Comparison of ENCODE assay signal across 1 cellular context in the genomic region with DNA sequence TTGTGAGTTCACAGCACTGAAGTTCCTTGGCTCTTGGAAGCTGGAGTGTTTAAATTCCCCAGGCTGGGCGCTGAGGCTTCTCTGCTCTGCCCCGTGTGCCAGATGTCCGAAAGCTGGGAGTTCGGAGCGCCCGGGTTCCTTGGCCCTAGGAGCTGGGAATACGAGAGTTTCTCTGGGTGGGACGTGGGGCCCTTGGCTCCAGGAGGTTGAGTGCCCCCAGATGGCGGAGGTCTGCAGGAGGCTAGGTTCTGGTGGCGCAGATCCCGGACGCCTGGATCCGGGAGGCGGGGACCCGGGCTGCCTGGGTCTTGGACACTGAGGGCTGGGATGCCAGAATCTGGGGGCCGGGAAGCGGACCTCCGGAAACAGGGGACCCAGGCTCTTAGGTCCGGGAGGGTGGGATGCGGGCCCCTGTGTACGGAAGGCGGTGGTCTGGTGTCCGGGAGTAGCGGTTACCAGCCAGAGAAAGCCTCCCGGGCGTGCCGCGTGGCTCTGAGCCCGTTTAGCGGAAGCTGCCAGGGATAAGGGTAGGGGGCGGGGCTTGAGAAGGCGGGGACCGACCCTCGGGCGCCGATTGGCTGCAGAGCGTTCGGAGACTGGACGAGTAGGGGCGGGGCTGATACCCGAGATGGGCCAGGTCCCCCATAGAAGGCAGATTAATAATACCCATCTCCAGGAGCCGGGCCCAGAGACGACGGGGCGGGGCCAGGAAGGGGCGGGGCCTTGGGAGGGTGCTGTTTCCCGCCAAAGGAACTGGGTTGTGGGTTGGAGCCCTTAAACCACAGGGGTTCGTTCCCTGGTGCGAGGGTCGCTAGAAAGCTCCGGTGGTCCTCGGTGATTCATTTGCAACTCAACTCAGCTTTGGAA.
A peak's percentile ranks its signal among the peaks of the same experiment; 100 is the strongest.
TF ChIP-seq lines count a peak whose summit lies in the region.

SLC1A5 (minus strand) TSS at position 494 of the 867 bp plus-strand sequence. CDS start 629 bp downstream, outside the sequence.

TF ChIP-seq in HepG2, 621 proteins besides CTCF, POLR2A, EP300 and RAD21 (continued from another document and continues in another):
- TF ChIP-seq PBX2 (CRISPR knock-in tag; IDR thresholded peaks at IDR 0.05): no peak
- TF ChIP-seq ZNF83 (CRISPR knock-in tag; IDR thresholded peaks at IDR 0.05; ENCODE audit: borderline replicate concordance): no peak
- no peak for TF ChIP-seq ZNF253 (CRISPR knock-in tag; IDR thresholded peaks at IDR 0.05; ENCODE audit: borderline replicate concordance)
- TF ChIP-seq NRL (CRISPR knock-in tag; IDR thresholded peaks at IDR 0.05; ENCODE audit: borderline replicate concordance): peak; percentile 83; the same call in 1 of the 2 replicates
- peak; percentile 70 for TF ChIP-seq HDAC1 (CRISPR knock-in tag; IDR thresholded peaks at IDR 0.05)
- peak; percentile 25; the same call in 1 of the 2 replicates for TF ChIP-seq GABPA (IDR thresholded peaks at IDR 0.05; ENCODE audit: low read depth, low read length)
- peak; percentile 74 for TF ChIP-seq GABPA (CRISPR knock-in tag; IDR thresholded peaks at IDR 0.05; ENCODE audit: low read depth)
- no peak for TF ChIP-seq NR2F6 (IDR thresholded peaks at IDR 0.05)
- peak; percentile 19; the same call in 1 of the 2 replicates for TF ChIP-seq NR2F6 (CRISPR knock-in tag; IDR thresholded peaks at IDR 0.05)
- TF ChIP-seq, protein P1, sequence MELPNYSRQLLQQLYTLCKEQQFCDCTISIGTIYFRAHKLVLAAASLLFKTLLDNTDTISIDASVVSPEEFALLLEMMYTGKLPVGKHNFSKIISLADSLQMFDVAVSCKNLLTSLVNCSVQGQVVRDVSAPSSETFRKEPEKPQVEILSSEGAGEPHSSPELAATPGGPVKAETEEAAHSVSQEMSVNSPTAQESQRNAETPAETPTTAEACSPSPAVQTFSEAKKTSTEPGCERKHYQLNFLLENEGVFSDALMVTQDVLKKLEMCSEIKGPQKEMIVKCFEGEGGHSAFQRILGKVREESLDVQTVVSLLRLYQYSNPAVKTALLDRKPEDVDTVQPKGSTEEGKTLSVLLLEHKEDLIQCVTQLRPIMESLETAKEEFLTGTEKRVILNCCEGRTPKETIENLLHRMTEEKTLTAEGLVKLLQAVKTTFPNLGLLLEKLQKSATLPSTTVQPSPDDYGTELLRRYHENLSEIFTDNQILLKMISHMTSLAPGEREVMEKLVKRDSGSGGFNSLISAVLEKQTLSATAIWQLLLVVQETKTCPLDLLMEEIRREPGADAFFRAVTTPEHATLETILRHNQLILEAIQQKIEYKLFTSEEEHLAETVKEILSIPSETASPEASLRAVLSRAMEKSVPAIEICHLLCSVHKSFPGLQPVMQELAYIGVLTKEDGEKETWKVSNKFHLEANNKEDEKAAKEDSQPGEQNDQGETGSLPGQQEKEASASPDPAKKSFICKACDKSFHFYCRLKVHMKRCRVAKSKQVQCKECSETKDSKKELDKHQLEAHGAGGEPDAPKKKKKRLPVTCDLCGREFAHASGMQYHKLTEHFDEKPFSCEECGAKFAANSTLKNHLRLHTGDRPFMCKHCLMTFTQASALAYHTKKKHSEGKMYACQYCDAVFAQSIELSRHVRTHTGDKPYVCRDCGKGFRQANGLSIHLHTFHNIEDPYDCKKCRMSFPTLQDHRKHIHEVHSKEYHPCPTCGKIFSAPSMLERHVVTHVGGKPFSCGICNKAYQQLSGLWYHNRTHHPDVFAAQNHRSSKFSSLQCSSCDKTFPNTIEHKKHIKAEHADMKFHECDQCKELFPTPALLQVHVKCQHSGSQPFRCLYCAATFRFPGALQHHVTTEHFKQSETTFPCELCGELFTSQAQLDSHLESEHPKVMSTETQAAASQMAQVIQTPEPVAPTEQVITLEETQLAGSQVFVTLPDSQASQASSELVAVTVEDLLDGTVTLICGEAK (IDR thresholded peaks at IDR 0.05): no peak
- TF ChIP-seq, protein P1 (CRISPR knock-in tag; IDR thresholded peaks at IDR 0.05): peak; percentile 45; the same call in 1 of the 2 replicates
- TF ChIP-seq ZNF609 (CRISPR knock-in tag; IDR thresholded peaks at IDR 0.05; ENCODE audit: borderline replicate concordance): peak; percentile 49; the same call in 1 of the 2 replicates
- TF ChIP-seq SMAD1 (CRISPR knock-in tag; IDR thresholded peaks at IDR 0.05; ENCODE audit: borderline replicate concordance, low read depth): no peak
- TF ChIP-seq, protein P2, sequence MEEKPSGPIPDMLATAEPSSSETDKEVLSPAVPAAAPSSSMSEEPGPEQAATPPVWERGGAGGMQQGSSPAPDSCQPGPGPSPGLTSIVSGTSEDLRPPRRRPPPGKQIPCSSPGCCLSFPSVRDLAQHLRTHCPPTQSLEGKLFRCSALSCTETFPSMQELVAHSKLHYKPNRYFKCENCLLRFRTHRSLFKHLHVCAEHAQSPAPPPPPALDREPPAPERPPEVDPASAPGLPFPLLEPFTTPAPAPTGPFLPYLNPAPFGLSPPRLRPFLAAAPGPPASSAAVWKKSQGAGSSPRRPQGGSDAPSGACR (CRISPR knock-in tag; IDR thresholded peaks at IDR 0.05): no peak
- TF ChIP-seq, protein P3, sequence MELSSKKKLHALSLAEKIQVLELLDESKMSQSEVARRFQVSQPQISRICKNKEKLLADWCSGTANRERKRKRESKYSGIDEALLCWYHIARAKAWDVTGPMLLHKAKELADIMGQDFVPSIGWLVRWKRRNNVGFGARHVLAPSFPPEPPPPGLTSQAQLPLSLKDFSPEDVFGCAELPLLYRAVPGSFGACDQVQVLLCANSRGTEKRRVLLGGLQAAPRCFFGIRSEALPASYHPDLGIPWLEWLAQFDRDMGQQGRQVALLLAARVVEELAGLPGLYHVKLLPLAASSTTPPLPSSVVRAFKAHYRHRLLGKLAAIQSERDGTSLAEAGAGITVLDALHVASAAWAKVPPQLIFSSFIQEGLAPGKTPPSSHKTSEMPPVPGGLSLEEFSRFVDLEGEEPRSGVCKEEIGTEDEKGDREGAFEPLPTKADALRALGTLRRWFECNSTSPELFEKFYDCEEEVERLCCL (CRISPR knock-in tag; IDR thresholded peaks at IDR 0.05; ENCODE audit: borderline replicate concordance): no peak
- TF ChIP-seq IKZF1 (IDR thresholded peaks at IDR 0.05): no peak
- peak; percentile 91 for TF ChIP-seq DMAP1 (CRISPR knock-in tag; IDR thresholded peaks at IDR 0.05)
- peak; percentile 86 for TF ChIP-seq U2AF1 (optimal IDR thresholded peaks at IDR 0.05; ENCODE audit: low read depth, low read length)
- peak; percentile 80; the same call in 1 of the 2 replicates for TF ChIP-seq ARHGAP35 (CRISPR knock-in tag; IDR thresholded peaks at IDR 0.05; ENCODE audit: borderline replicate concordance)
- TF ChIP-seq ZNF350 (CRISPR knock-in tag; IDR thresholded peaks at IDR 0.05; ENCODE audit: borderline replicate concordance, low read depth): peak; percentile 88; the same call in 1 of the 2 replicates
- no peak for TF ChIP-seq ZNF703 (CRISPR knock-in tag; IDR thresholded peaks at IDR 0.05; ENCODE audit: borderline replicate concordance)
- no peak for TF ChIP-seq ZNF773 (CRISPR knock-in tag; IDR thresholded peaks at IDR 0.05; ENCODE audit: borderline replicate concordance)
- TF ChIP-seq JDP2 (CRISPR knock-in tag; IDR thresholded peaks at IDR 0.05; ENCODE audit: borderline replicate concordance): no peak
- no peak for TF ChIP-seq ZNF724P (CRISPR knock-in tag; IDR thresholded peaks at IDR 0.05; ENCODE audit: borderline replicate concordance)
- peak; percentile 83; the same call in 1 of the 2 replicates for TF ChIP-seq KDM3A (CRISPR knock-in tag; IDR thresholded peaks at IDR 0.05; ENCODE audit: low read depth)
- no peak for TF ChIP-seq DPF2 (CRISPR knock-in tag; IDR thresholded peaks at IDR 0.05; ENCODE audit: borderline replicate concordance, low read depth)
- TF ChIP-seq BRD4 (CRISPR knock-in tag; IDR thresholded peaks at IDR 0.05): no peak
- peak; percentile 97; the same call in 2 of the 3 replicates for TF ChIP-seq MXI1 (IDR thresholded peaks at IDR 0.05; ENCODE audit: borderline replicate concordance, low read depth, low read length)
- TF ChIP-seq MNT (IDR thresholded peaks at IDR 0.05): peak; percentile 71
- peak; percentile 60; the same call in 1 of the 2 replicates for TF ChIP-seq ZNF331 (CRISPR knock-in tag; IDR thresholded peaks at IDR 0.05)
- no peak for TF ChIP-seq ZNF672 (CRISPR knock-in tag; IDR thresholded peaks at IDR 0.05)
- peak; percentile 55; the same call in 1 of the 2 replicates for TF ChIP-seq GFI1 (CRISPR knock-in tag; IDR thresholded peaks at IDR 0.05; ENCODE audit: borderline replicate concordance)
- no peak for TF ChIP-seq EEA1 (CRISPR knock-in tag; IDR thresholded peaks at IDR 0.05; ENCODE audit: borderline replicate concordance)
- no peak for TF ChIP-seq ZNF576 (CRISPR knock-in tag; IDR thresholded peaks at IDR 0.05)
- TF ChIP-seq ZNF354B (CRISPR knock-in tag; IDR thresholded peaks at IDR 0.05): no peak
- TF ChIP-seq ELF1 (CRISPR knock-in tag; IDR thresholded peaks at IDR 0.05): peak; percentile 87
